In genomic region chr1:243623831-243624230, GRCh38 we compare ENCODE assay signal across 27 cellular contexts.
A peak's percentile ranks its signal among the peaks of the same experiment; 100 is the strongest.
DNase-seq lines count a peak whose midpoint lies in the region; ATAC-seq and FAIRE-seq lines count a peak whose summit lies in the region.
"Had no signal": no experiment of that assay in that cellular context is flagged by ENCODE, and none has a peak within 500 bp of the region (broad histone marks: within the 10 kb centered on the region; RNA-seq: fewer than 3 reads in every experiment).

No MANE protein-coding gene starts in this region.

- no peak overlapping the region for H3K27ac ChIP-seq in epithelial cell of prostate
- H3K27ac ChIP-seq in mesendoderm (ENCODE audit: low read depth, low read length), result no peak overlapping the region
- H3K27ac ChIP-seq: ascending aorta, colonic mucosa, Peyer's patch, SK-N-MC had no signal

- no peak overlapping the region for H3K27ac Mint-ChIP-seq in stimulated activated naive CD8-positive, alpha-beta T cell treated with anti-CD3 and anti-CD28 coated beads, Interleukin-15, amount 100 ng/mL, for 72 hours
- H3K27ac Mint-ChIP-seq: activated B cell treated with CpG ODN at 0.5 μM for 24 hours; activated CD4-positive, alpha-beta memory T cell treated with anti-CD3 and anti-CD28 coated beads for 36 hours; activated naive CD4-positive, alpha-beta T cell treated with anti-CD3 and anti-CD28 coated beads for 36 hours; mesothelial cell of epicardium; nephron; stimulated activated naive B cell treated with anti-CD40 and anti-IgM and Interleukin-4, amounts not matched to agents 10 μg/mL and 1 μg/mL and 100 μg/mL, for 72 hours had no signal

- H3K4me3 ChIP-seq in mesendoderm (ENCODE audit: low read length), result peak overlapping the region; percentile 20
- H3K4me3 ChIP-seq: ascending aorta, colonic mucosa, GM12878, Peyer's patch, SK-N-MC had no signal

- no peak overlapping the region for H4K8ac ChIP-seq in mesendoderm (ENCODE audit: low read depth, low read length)

- DNase-seq in ELR (ENCODE audit: low read depth) (peak; percentile 90), RPMI7951 (ENCODE audit: low read depth) (peak; percentile 47), epithelial cell of prostate (ENCODE audit: low read depth, low spot score) (peak; percentile 18), mesendoderm (no peak), NCI-H2196 treated with DMSO at 0.1 percent for 48 hours (lab: John Stamatoyannopoulos, UW; ENCODE audit: unreplicated experiment) (no peak), GM19239 (ENCODE audit: insufficient read length, low spot score) (no peak)
- no peak for DNase-seq in stimulated activated naive CD8-positive, alpha-beta T cell treated with anti-CD3 and anti-CD28 coated beads, Interleukin-15, amount 100 ng/mL, for 72 hours
- DNase-seq: activated B cell treated with CpG ODN at 0.5 μM for 24 hours; activated CD4-positive, alpha-beta memory T cell treated with anti-CD3 and anti-CD28 coated beads for 36 hours; activated naive CD4-positive, alpha-beta T cell treated with anti-CD3 and anti-CD28 coated beads for 36 hours; activated T-cell treated with anti-CD3 and anti-CD28 coated beads, Interleukin-2, amount 50 U/mL, for 1 hour; colonic mucosa; GF-D8; H7; left cardiac atrium; NCI-H1092; NCI-H2029 treated with DMSO at 0.1 percent for 48 hours; Peyer's patch; stimulated activated naive B cell treated with anti-CD40 and anti-IgM and Interleukin-4, amounts not matched to agents 10 μg/mL and 1 μg/mL and 100 μg/mL, for 72 hours had no signal

- no peak overlapping the region for H3K4me3 Mint-ChIP-seq in stimulated activated naive CD8-positive, alpha-beta T cell treated with anti-CD3 and anti-CD28 coated beads, Interleukin-15, amount 100 ng/mL, for 72 hours
- H3K4me3 Mint-ChIP-seq: activated B cell treated with CpG ODN at 0.5 μM for 24 hours; activated CD4-positive, alpha-beta memory T cell treated with anti-CD3 and anti-CD28 coated beads for 36 hours; activated naive CD4-positive, alpha-beta T cell treated with anti-CD3 and anti-CD28 coated beads for 36 hours; mesothelial cell of epicardium; nephron; stimulated activated naive B cell treated with anti-CD40 and anti-IgM and Interleukin-4, amounts not matched to agents 10 μg/mL and 1 μg/mL and 100 μg/mL, for 72 hours had no signal

- H2BK120ac ChIP-seq in mesendoderm (ENCODE audit: low read depth, low read length), result no peak overlapping the region

- no peaks in the 10 kb centered on the region for H3K27me3 ChIP-seq in mesendoderm (ENCODE audit: insufficient read depth, low read length, poor library complexity)
- H3K27me3 ChIP-seq: ascending aorta, colonic mucosa, Peyer's patch had no signal

- H3K79me2 ChIP-seq in mesendoderm (ENCODE audit: control insufficient read depth, insufficient read depth, low read length), result no peaks in the 10 kb centered on the region

- H3K18ac ChIP-seq in mesendoderm (ENCODE audit: low read length), result no peak overlapping the region

- H3K4ac ChIP-seq in mesendoderm (ENCODE audit: low read depth, low read length), result no peak overlapping the region

- H2BK15ac ChIP-seq in mesendoderm (replicated peaks; ENCODE audit: low read depth), result no peak overlapping the region

- no peaks in the 10 kb centered on the region for H3K4me1 ChIP-seq in mesendoderm (ENCODE audit: control insufficient read depth, low read depth, low read length)
- H3K4me1 ChIP-seq: ascending aorta, colonic mucosa, Peyer's patch had no signal

- H3K79me1 ChIP-seq in mesendoderm (ENCODE audit: low read length), result no peaks in the 10 kb centered on the region

- no CpG with 5 or more reads among the region's 2 CpGs for WGBS in mesendoderm (ENCODE audit: extremely low coverage, insufficient coverage, low lambda C conversion rate)

- no peak overlapping the region for H3K23ac ChIP-seq in mesendoderm (ENCODE audit: low read length)

- FAIRE-seq in GM19239 (lab: Jason Lieb, UNC), result no peak
- FAIRE-seq: endometrium, GM12878, HTR-8/SVneo had no signal

- no peak overlapping the region for H3K9ac ChIP-seq in mesendoderm (ENCODE audit: low read length)

- peaks cover 31 to 43% of the 10 kb centered on the region in 2 donors for H3K9me3 Mint-ChIP-seq in stimulated activated naive CD8-positive, alpha-beta T cell treated with anti-CD3 and anti-CD28 coated beads, Interleukin-15, amount 100 ng/mL, for 72 hours

- no peak overlapping the region for H2AK5ac ChIP-seq in mesendoderm (ENCODE audit: low read length)

- peaks cover 12% of the 10 kb centered on the region for H3K4me1 Mint-ChIP-seq in stimulated activated naive CD8-positive, alpha-beta T cell treated with anti-CD3 and anti-CD28 coated beads, Interleukin-15, amount 100 ng/mL, for 72 hours
- H3K4me1 Mint-ChIP-seq: activated B cell treated with CpG ODN at 0.5 μM for 24 hours, mesothelial cell of epicardium, nephron had no signal

- H2BK5ac ChIP-seq in mesendoderm (ENCODE audit: low read length), result no peak overlapping the region

- no peak for ATAC-seq in stimulated activated naive CD8-positive, alpha-beta T cell treated with anti-CD3 and anti-CD28 coated beads, Interleukin-15, amount 100 ng/mL, for 72 hours
- ATAC-seq in GM21360 (IDR thresholded peaks at IDR 0.05; ENCODE audit: unreplicated experiment), result no peak
- ATAC-seq: GM12878; left cardiac atrium; stimulated activated naive B cell treated with anti-CD40 and anti-IgM and Interleukin-4, amounts not matched to agents 10 μg/mL and 1 μg/mL and 100 μg/mL, for 72 hours had no signal

- no peak overlapping the region for H3K4me2 ChIP-seq in mesendoderm (ENCODE audit: low read length)

- H3K27me3 Mint-ChIP-seq in stimulated activated naive CD8-positive, alpha-beta T cell treated with anti-CD3 and anti-CD28 coated beads, Interleukin-15, amount 100 ng/mL, for 72 hours, result no peaks in the 10 kb centered on the region
- H3K27me3 Mint-ChIP-seq: activated B cell treated with CpG ODN at 0.5 μM for 24 hours; activated CD4-positive, alpha-beta memory T cell treated with anti-CD3 and anti-CD28 coated beads for 36 hours; stimulated activated naive B cell treated with anti-CD40 and anti-IgM and Interleukin-4, amounts not matched to agents 10 μg/mL and 1 μg/mL and 100 μg/mL, for 72 hours had no signal

- peaks cover 2% of the 10 kb centered on the region for H3K36me3 ChIP-seq in mesendoderm (ENCODE audit: control insufficient read depth, insufficient read depth, low read length)
- H3K36me3 ChIP-seq: colonic mucosa, Peyer's patch had no signal

- H4K5ac ChIP-seq in mesendoderm (ENCODE audit: low read length), result no peak overlapping the region

- no peak overlapping the region for H3K56ac ChIP-seq in mesendoderm (ENCODE audit: low read length)

Comparison
In these comparisons a context has a peak if more than half of its experiments do, and no peak if none do; other contexts are left out.
1. DNase-seq: peak in ELR (single experiment), RPMI7951 (single experiment) and epithelial cell of prostate (single experiment); none in mesendoderm (single experiment), stimulated activated naive CD8-positive, alpha-beta T cell treated with anti-CD3 and anti-CD28 coated beads, Interleukin-15, amount 100 ng/mL, for 72 hours (0 of 2), NCI-H2196 treated with DMSO at 0.1 percent for 48 hours (single experiment) and GM19239 (single experiment).